9 cellular contexts compared by ENCODE assay signal in genomic region chr1:236120725-236121153, GRCh38. TPM values are rescaled to one million over a fixed set of nuclear protein-coding genes. Genes with fewer than 3 reads are reported as not detected.
A peak's percentile ranks its signal among the peaks of the same experiment; 100 is the strongest.
DNase-seq lines count a peak whose midpoint lies in the region; ATAC-seq and TF ChIP-seq lines count a peak whose summit lies in the region.
"Had no signal": no experiment of that assay in that cellular context is flagged by ENCODE, and none has a peak within 500 bp of the region (broad histone marks: within the 10 kb centered on the region; RNA-seq: fewer than 3 reads in every experiment).

No MANE protein-coding gene starts in this region.

- no peaks in the 10 kb centered on the region for H3K27me3 ChIP-seq in CD4-positive, alpha-beta T cell (ENCODE audit: control insufficient read depth, insufficient read depth, low read length)

- no peaks in the 10 kb centered on the region for H3K27me3 Mint-ChIP-seq in CD4-positive, alpha-beta T cell
- peaks cover 11% of the 10 kb centered on the region for H3K27me3 Mint-ChIP-seq in activated naive CD8-positive, alpha-beta T cell treated with anti-CD3 and anti-CD28 coated beads, Interleukin-2, amount 10 ng/mL, durations not matched to agents 7 days and 5 days

- intact Hi-C loops in CD4-positive, alpha-beta T cell (cut with DNase I, micrococcal nuclease): no loop called here

- peak overlapping the region; percentile 65 for H3K4me3 Mint-ChIP-seq in CD4-positive, alpha-beta T cell
- peak overlapping the region; percentile 80 for H3K4me3 Mint-ChIP-seq in activated naive CD8-positive, alpha-beta T cell treated with anti-CD3 and anti-CD28 coated beads, Interleukin-2, amount 10 ng/mL, durations not matched to agents 7 days and 5 days

- CTCF ChIA-PET in CD4-positive, alpha-beta T cell (lab: Charles Lee): no interaction called here

- no peak for DNase-seq in CD4-positive, alpha-beta T cell
- peak; percentile 34 for DNase-seq in activated naive CD8-positive, alpha-beta T cell treated with anti-CD3 and anti-CD28 coated beads, Interleukin-2, amount 10 ng/mL, durations not matched to agents 7 days and 5 days
- DNase-seq in NCI-H774 (lab: John Stamatoyannopoulos, UW) (no peak), NCI-H2029 treated with DMSO at 0.1 percent for 48 hours (lab: John Stamatoyannopoulos, UW) (no peak), anterior cingulate cortex (lab: John Stamatoyannopoulos, UW) (no peak), NCI-H2081 (lab: John Stamatoyannopoulos, UW) (no peak)
- DNase-seq: NCI-H1694 had no signal

- H3K9me3 ChIP-seq in CD4-positive, alpha-beta T cell (ENCODE audit: control insufficient read depth, low read length): no peaks in the 10 kb centered on the region

- POLR2A ChIA-PET in CD4-positive, alpha-beta T cell (lab: Charles Lee): no interaction called here
- POLR2A ChIA-PET in activated naive CD8-positive, alpha-beta T cell treated with anti-CD3 and anti-CD28 coated beads, Interleukin-2, amount 10 ng/mL, durations not matched to agents 7 days and 5 days (lab: Charles Lee): interaction anchor here (0.8 kb wide), 1 partner anchor 121 kb away, joined by 3 read pairs; no protein-coding TSS in a partner anchor

- ATAC-seq in CD4-positive, alpha-beta T cell (ENCODE audit: poor library complexity): peak; percentile 24
- ATAC-seq in GM19025 (IDR thresholded peaks at IDR 0.05; ENCODE audit: low read depth, unreplicated experiment): peak; percentile 40
- ATAC-seq in HG03025 (IDR thresholded peaks at IDR 0.05; ENCODE audit: low FRiP score, unreplicated experiment): peak; percentile 43
- peak; percentile 84 for ATAC-seq in activated naive CD8-positive, alpha-beta T cell treated with anti-CD3 and anti-CD28 coated beads, Interleukin-2, amount 10 ng/mL, durations not matched to agents 7 days and 5 days (ENCODE audit: low read depth)

- no peak overlapping the region for H3K27ac ChIP-seq in CD4-positive, alpha-beta T cell (ENCODE audit: low read depth, low read length)

- peak overlapping the region; percentile 4 for H3K27ac Mint-ChIP-seq in CD4-positive, alpha-beta T cell
- peak overlapping the region; percentile 87 for H3K27ac Mint-ChIP-seq in activated naive CD8-positive, alpha-beta T cell treated with anti-CD3 and anti-CD28 coated beads, Interleukin-2, amount 10 ng/mL, durations not matched to agents 7 days and 5 days

- TF ChIP-seq CTCF in CD4-positive, alpha-beta T cell (IDR thresholded peaks at IDR 0.05): no peak

- no peaks in the 10 kb centered on the region for H3K36me3 Mint-ChIP-seq in CD4-positive, alpha-beta T cell (ENCODE audit: low read depth)
- no peaks in the 10 kb centered on the region for H3K36me3 Mint-ChIP-seq in activated naive CD8-positive, alpha-beta T cell treated with anti-CD3 and anti-CD28 coated beads, Interleukin-2, amount 10 ng/mL, durations not matched to agents 7 days and 5 days

- peaks cover 17% of the 10 kb centered on the region for H3K4me1 Mint-ChIP-seq in CD4-positive, alpha-beta T cell (ENCODE audit: low read depth)
- peaks cover 21% of the 10 kb centered on the region for H3K4me1 Mint-ChIP-seq in activated naive CD8-positive, alpha-beta T cell treated with anti-CD3 and anti-CD28 coated beads, Interleukin-2, amount 10 ng/mL, durations not matched to agents 7 days and 5 days

- no peaks in the 10 kb centered on the region for H3K9me3 Mint-ChIP-seq in CD4-positive, alpha-beta T cell
- H3K9me3 Mint-ChIP-seq in activated naive CD8-positive, alpha-beta T cell treated with anti-CD3 and anti-CD28 coated beads, Interleukin-2, amount 10 ng/mL, durations not matched to agents 7 days and 5 days: no peaks in the 10 kb centered on the region

RNA-seq across cellular contexts. Expression of gene GPR137B, which starts 21.6 kb away (rescaled TPM):
- total RNA-seq in CD4-positive, alpha-beta T cell: 1 to 10 TPM; 6.3 to 7.4 TPM
- total RNA-seq in activated naive CD8-positive, alpha-beta T cell treated with anti-CD3 and anti-CD28 coated beads, Interleukin-2, amount 10 ng/mL, durations not matched to agents 7 days and 5 days: 1 to 10 TPM; 8.8 to 9.3 TPM

RNA-seq across cellular contexts. Expression of gene NID1, which starts 55.8 kb away (rescaled TPM):
- under 1 TPM; 0.03 to 0.08 TPM for total RNA-seq in CD4-positive, alpha-beta T cell
- under 1 TPM; 0.14 to 0.19 TPM for total RNA-seq in activated naive CD8-positive, alpha-beta T cell treated with anti-CD3 and anti-CD28 coated beads, Interleukin-2, amount 10 ng/mL, durations not matched to agents 7 days and 5 days

Comparison
In these comparisons a context has a peak if more than half of its experiments do, and no peak if none do; other contexts are left out.
1. ATAC-seq: peak in every context shown above with its lines; median percentile 84 in activated naive CD8-positive, alpha-beta T cell treated with anti-CD3 and anti-CD28 coated beads, Interleukin-2, amount 10 ng/mL, durations not matched to agents 7 days and 5 days; 43 in HG03025; 40 in GM19025; 24 in CD4-positive, alpha-beta T cell.